In genomic region chr19:47109177-47109540, GRCh38 we compare ENCODE assay signal across 8 cellular contexts. TPM values are rescaled to one million over a fixed set of nuclear protein-coding genes. Genes with fewer than 3 reads are reported as not detected.
A peak's percentile ranks its signal among the peaks of the same experiment; 100 is the strongest.
DNase-seq lines count a peak whose midpoint lies in the region; ATAC-seq and TF ChIP-seq lines count a peak whose summit lies in the region.

No MANE protein-coding gene starts in this region.

- H2AK5ac ChIP-seq in neuronal stem cell (ENCODE audit: low read depth, low read length) = no peak overlapping the region

- peak overlapping the region; percentile 90 to 100 (median 99) for H3K4me3 Mint-ChIP-seq in CD4-positive, CD25-positive, alpha-beta regulatory T cell

- peak overlapping the region; percentile 99 to 100 (median 100) for H3K27ac Mint-ChIP-seq in CD4-positive, CD25-positive, alpha-beta regulatory T cell

- H4K91ac ChIP-seq in neuronal stem cell (ENCODE audit: low read depth, low read length, poor library complexity) = no peak overlapping the region

- no peak overlapping the region for H2BK15ac ChIP-seq in neuronal stem cell (ENCODE audit: low read length)

- H3K9me3 ChIP-seq in CD4-positive, CD25-positive, alpha-beta regulatory T cell (ENCODE audit: control insufficient read depth in 2 of 2, low read length in 2 of 2) = no peaks in the 10 kb centered on the region
- H3K9me3 ChIP-seq in OCI-LY1 (ENCODE audit: low read length) (no peaks in the 10 kb centered on the region), endocrine pancreas (ENCODE audit: control insufficient read depth, low read length) (no peaks in the 10 kb centered on the region), neuronal stem cell (replicated peaks in 1 of 2; ENCODE audit: control insufficient read depth in 2 of 2, insufficient read depth in 1 of 2, low read depth in 1 of 2, low read length in 2 of 2) (no peaks in the 10 kb centered on the region)

- no peak overlapping the region for H2BK12ac ChIP-seq in neuronal stem cell (ENCODE audit: low read length)

- H2BK120ac ChIP-seq in neuronal stem cell (ENCODE audit: low read depth, low read length) = no peak overlapping the region

- no peak overlapping the region for H3K18ac ChIP-seq in neuronal stem cell (ENCODE audit: low read length)

- H4K20me1 ChIP-seq in OCI-LY1 (ENCODE audit: insufficient read depth, low read length) = no peaks in the 10 kb centered on the region

- no peaks in the 10 kb centered on the region for H3F3A ChIP-seq in OCI-LY1 (ENCODE audit: insufficient read depth, low read length)

- peaks cover 71% of the 10 kb centered on the region for H3K4me1 ChIP-seq in CD4-positive, CD25-positive, alpha-beta regulatory T cell (ENCODE audit: control insufficient read depth, insufficient read depth, low read length, poor library complexity, severe bottlenecking)
- peaks cover 53% of the 10 kb centered on the region for H3K4me1 ChIP-seq in OCI-LY1 (ENCODE audit: insufficient read depth, low read length, severe bottlenecking)
- peaks cover 16% of the 10 kb centered on the region for H3K4me1 ChIP-seq in endocrine pancreas (ENCODE audit: control insufficient read depth, insufficient read depth, low read length)
- H3K4me1 ChIP-seq in neuronal stem cell (ENCODE audit: control insufficient read depth in 2 of 2, insufficient read depth in 1 of 2, low read depth in 1 of 2, low read length in 2 of 2) = peaks cover 12 to 25% of the 10 kb centered on the region in 2 donors

- peaks cover 31 to 73% (median 53%) of the 10 kb centered on the region in 4 donors for H3K4me1 Mint-ChIP-seq in CD4-positive, CD25-positive, alpha-beta regulatory T cell

- H3K4me2 ChIP-seq in OCI-LY1 (ENCODE audit: low read length) = peak overlapping the region; percentile 86
- peak overlapping the region; percentile 86 for H3K4me2 ChIP-seq in neuronal stem cell (ENCODE audit: insufficient read depth, low read length, poor library complexity, severe bottlenecking)

- H3K23ac ChIP-seq in neuronal stem cell (ENCODE audit: low read depth, low read length, poor library complexity) = no peak overlapping the region

- H3K4me3 ChIP-seq in CD4-positive, CD25-positive, alpha-beta regulatory T cell (ENCODE audit: low read depth, low read length) = peak overlapping the region; percentile 99
- peak overlapping the region; percentile 94 for H3K4me3 ChIP-seq in OCI-LY1 (ENCODE audit: low read depth, low read length, poor library complexity, severe bottlenecking)
- no peak overlapping the region for H3K4me3 ChIP-seq in endocrine pancreas (ENCODE audit: control insufficient read depth, insufficient read depth, low read length)
- H3K4me3 ChIP-seq in neuronal stem cell (ENCODE audit: low read length in 2 of 2) = peak overlapping the region in 1 of 2 donors; percentile 64

- H3K27me3 ChIP-seq in CD4-positive, CD25-positive, alpha-beta regulatory T cell (ENCODE audit: control insufficient read depth, insufficient read depth, low read length) = no peaks in the 10 kb centered on the region
- H3K27me3 ChIP-seq in OCI-LY1 (ENCODE audit: insufficient read depth, low read length) = no peaks in the 10 kb centered on the region
- H3K27me3 ChIP-seq in endocrine pancreas (ENCODE audit: control insufficient read depth, insufficient read depth, low read length) = no peaks in the 10 kb centered on the region
- H3K27me3 ChIP-seq in neuronal stem cell (ENCODE audit: control insufficient read depth in 3 of 3, insufficient read depth in 3 of 3, low read depth in 1 of 3, low read length in 3 of 3) = no peaks in the 10 kb centered on the region

- H3K9ac ChIP-seq in OCI-LY1 (ENCODE audit: low read length) (peak overlapping the region; percentile 99), endocrine pancreas (ENCODE audit: control insufficient read depth, insufficient read depth, low read length) (peak overlapping the region; percentile 6), neuronal stem cell (ENCODE audit: low read depth, low read length, poor library complexity) (no peak overlapping the region)

- peak overlapping the region; percentile 100 for H3K27ac ChIP-seq in CD4-positive, CD25-positive, alpha-beta regulatory T cell (ENCODE audit: insufficient read depth, low read length, poor library complexity, severe bottlenecking)
- H3K27ac ChIP-seq in OCI-LY1 (ENCODE audit: low read depth, low read length, poor library complexity, severe bottlenecking) = peak overlapping the region; percentile 93
- peak overlapping the region; percentile 72 for H3K27ac ChIP-seq in neuronal stem cell (replicated peaks; ENCODE audit: low read length)

- WGBS in neuronal stem cell (ENCODE audit: extremely low coverage in 2 of 2, insufficient read length in 2 of 2, insufficient replicate concordance in 1 of 2), 2 donors = no CpG with 5 or more reads among the region's 2 CpGs

- peaks cover 19% of the 10 kb centered on the region for H3K36me3 Mint-ChIP-seq in CD4-positive, CD25-positive, alpha-beta regulatory T cell

- H3K4ac ChIP-seq in neuronal stem cell (ENCODE audit: low read length) = no peak overlapping the region

- no peak for ATAC-seq in CD4-positive, CD25-positive, alpha-beta regulatory T cell (ENCODE audit: low read depth in 2 of 2)

- H2AFZ ChIP-seq in OCI-LY1 (ENCODE audit: low read length) = no peak overlapping the region
- no peak overlapping the region for H2AFZ ChIP-seq in neuronal stem cell (ENCODE audit: low read length)

- H3K79me2 ChIP-seq in OCI-LY1 (ENCODE audit: insufficient read depth, low read length) = peaks cover 62% of the 10 kb centered on the region

- no peak overlapping the region for H3K14ac ChIP-seq in neuronal stem cell (ENCODE audit: low read length)

- no peak overlapping the region for H4K8ac ChIP-seq in neuronal stem cell (ENCODE audit: low read depth, low read length)

- H3K36me3 ChIP-seq in CD4-positive, CD25-positive, alpha-beta regulatory T cell (ENCODE audit: control insufficient read depth, insufficient read depth, low read length) = peaks cover 5% of the 10 kb centered on the region
- peaks cover 53% of the 10 kb centered on the region for H3K36me3 ChIP-seq in OCI-LY1 (ENCODE audit: insufficient read depth, low read length)
- H3K36me3 ChIP-seq in endocrine pancreas (ENCODE audit: control insufficient read depth, insufficient read depth, low read length) = peaks cover 3% of the 10 kb centered on the region
- peaks cover 0 to 64% of the 10 kb centered on the region in 2 donors for H3K36me3 ChIP-seq in neuronal stem cell (replicated peaks in 1 of 2; ENCODE audit: control insufficient read depth in 2 of 2, insufficient read depth in 2 of 2, low read length in 2 of 2)

- peaks cover 2% of the 10 kb centered on the region for H3K79me1 ChIP-seq in neuronal stem cell (ENCODE audit: low read depth, low read length)

- peaks cover 0 to 3% (median 0%) of the 10 kb centered on the region in 7 donors for H3K9me3 Mint-ChIP-seq in CD4-positive, CD25-positive, alpha-beta regulatory T cell

- no peaks in the 10 kb centered on the region for H3K9me2 ChIP-seq in OCI-LY1 (ENCODE audit: low read depth, low read length)

- no peak for DNase-seq in CD4-positive, CD25-positive, alpha-beta regulatory T cell
- DNase-seq in neuronal stem cell (ENCODE audit: low spot score) = no peak
- no peak for DNase-seq in ecto neural progenitor cell (ENCODE audit: low spot score)
- DNase-seq in T1000 (lab: John Stamatoyannopoulos, UW) = no peak
- DNase-seq in NCI-H748 (lab: John Stamatoyannopoulos, UW; ENCODE audit: unreplicated experiment) = no peak
- DNase-seq in stimulated activated CD8-positive, alpha-beta memory T cell treated with anti-CD3 and anti-CD28 coated beads, Interleukin-4, amount 100 ng/mL, for 48 hours = no peak

- H3K27me3 Mint-ChIP-seq in CD4-positive, CD25-positive, alpha-beta regulatory T cell = peaks cover 12% of the 10 kb centered on the region

- no peak for TF ChIP-seq CTCF in OCI-LY1 (IDR thresholded peaks at IDR 0.05; ENCODE audit: low read length)

- no peak overlapping the region for H2BK5ac ChIP-seq in neuronal stem cell (ENCODE audit: low read length)

RNA-seq across cellular contexts. Expression of gene ZC3H4, which starts 4.4 kb away (rescaled TPM):
- total RNA-seq in CD4-positive, CD25-positive, alpha-beta regulatory T cell = 84.7 TPM
- polyA plus RNA-seq in CD4-positive, CD25-positive, alpha-beta regulatory T cell = under 1 TPM; 0.58 to 0.84 (median 0.69) TPM
- polyA plus RNA-seq in neuronal stem cell (2013, experiment 1 of 2) = 19.2 TPM
- 19.1 TPM for polyA plus RNA-seq in neuronal stem cell (2013, experiment 2 of 2)

RNA-seq across cellular contexts. Expression of gene SAE1, which starts 21.5 kb away (rescaled TPM):
- 45.5 TPM for total RNA-seq in CD4-positive, CD25-positive, alpha-beta regulatory T cell
- 100 to 1,000 TPM; 106 to 127 (median 115) TPM for polyA plus RNA-seq in CD4-positive, CD25-positive, alpha-beta regulatory T cell
- 238 TPM for polyA plus RNA-seq in neuronal stem cell (2013, experiment 1 of 2)
- polyA plus RNA-seq in neuronal stem cell (2013, experiment 2 of 2) = 232 TPM
